Comparison of ENCODE assay signal across 8 cellular contexts in the genomic region with DNA sequence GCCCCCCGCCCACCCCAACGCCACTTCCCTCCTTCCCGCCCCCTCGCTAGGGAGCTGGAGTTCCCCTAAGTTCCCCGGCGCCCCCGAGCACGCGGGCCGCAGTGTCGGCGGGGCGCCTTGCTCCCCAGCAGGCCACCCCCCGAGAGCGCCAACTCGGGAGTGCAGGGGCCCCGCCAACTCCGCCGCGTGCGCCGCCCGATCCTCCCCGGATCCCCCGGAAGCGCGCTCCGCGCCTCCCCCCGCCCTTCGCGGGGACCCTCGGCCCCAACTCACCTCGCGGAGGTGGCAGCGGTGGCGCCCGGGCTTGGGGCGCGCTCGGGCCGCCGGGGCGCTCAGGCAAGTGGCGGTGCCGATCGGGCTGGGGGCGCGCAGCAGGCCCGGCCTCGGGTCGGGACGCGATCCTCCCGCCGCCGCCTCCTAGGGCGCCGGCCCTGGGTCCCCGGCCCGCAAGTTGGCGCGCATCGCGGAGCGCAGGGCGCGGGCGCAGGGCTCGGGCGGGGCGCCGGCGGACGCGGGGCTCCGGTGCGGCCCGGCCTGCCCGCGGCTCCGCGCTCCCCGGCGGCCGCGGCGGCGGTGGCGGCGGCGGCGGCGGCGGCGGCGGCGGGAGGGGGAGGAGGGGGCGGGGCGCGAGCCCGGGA. TPM values are rescaled to one million over a fixed set of nuclear protein-coding genes. Genes with fewer than 3 reads are reported as not detected.
DNase-seq lines count a peak whose midpoint lies in the region; ATAC-seq and TF ChIP-seq lines count a peak whose summit lies in the region.

A gene (minus strand): TSS at position 578 of the 638 bp plus-strand sequence. CDS start 72,361 bp downstream, outside the sequence.

- peak; percentile 28 for ATAC-seq in GM18505 (IDR thresholded peaks at IDR 0.05; ENCODE audit: unreplicated experiment)
- peak; percentile 18 for ATAC-seq in HG02623 (IDR thresholded peaks at IDR 0.05; ENCODE audit: unreplicated experiment)

- DNase-seq in OCI-M1 (lab: John Stamatoyannopoulos, UW) (peak; percentile 51), activated gamma-delta T cell (lab: John Stamatoyannopoulos, UW) (peak; percentile 40), glomerular endothelial cell (ENCODE audit: extremely low read depth, low read depth, low spot score) (no peak), posterior vena cava (ENCODE audit: low spot score) (no peak), MV-4-11 (lab: John Stamatoyannopoulos, UW) (no peak), NCI-H2196 treated with DMSO at 0.1 percent for 48 hours (lab: John Stamatoyannopoulos, UW; ENCODE audit: unreplicated experiment) (no peak)

- TF ChIP-seq POLR2A in GM18505 (IDR thresholded peaks at IDR 0.05; ENCODE audit: borderline replicate concordance, extremely low read depth, insufficient read depth, insufficient read length): no peak

- intact Hi-C loops in posterior vena cava (cut with DNase I): loop anchor here (5.0 to 10.0 kb wide), 3 partner anchors 50 to 188 kb away; no protein-coding TSS in a partner anchor

RNA-seq across cellular contexts. Expression of the gene that starts here (rescaled TPM):
- total RNA-seq in glomerular endothelial cell: 117 and 295 TPM in 2 replicates
- 100 to 1,000 TPM; 210 to 279 TPM for total RNA-seq in posterior vena cava

Comparison
In these comparisons a context has a peak if more than half of its experiments do, and no peak if none do; other contexts are left out.
1. DNase-seq: peak in OCI-M1 (single experiment) and activated gamma-delta T cell (single experiment); none in glomerular endothelial cell (single experiment), posterior vena cava (single experiment), MV-4-11 (single experiment) and NCI-H2196 treated with DMSO at 0.1 percent for 48 hours (single experiment).